ENCODE assay signal across 18 cellular contexts in genomic region chr2:56540901-56541300, GRCh38.
"Had no signal": no experiment of that assay in that cellular context is flagged by ENCODE, and none has a peak within 500 bp of the region (broad histone marks: within the 10 kb centered on the region; RNA-seq: fewer than 3 reads in every experiment).

No MANE protein-coding gene starts in this region.

- H3K27me3 ChIP-seq: breast epithelium, colonic mucosa, esophagus muscularis mucosa, heart right ventricle, upper lobe of right lung had no signal

- DNase-seq: activated CD4-positive, alpha-beta T cell treated with anti-CD3 and anti-CD28 coated beads for 1 hour; activated gamma-delta T cell treated with Interleukin-2 at 50 U/mL for 16 hours; activated T-cell treated with anti-CD3 and anti-CD28 coated beads, Interleukin-2, amount 50 U/mL, for 1 hour; amniotic stem cell; colonic mucosa; heart right ventricle; left colon; nephron progenitor cell; stimulated activated CD4-positive, alpha-beta T cell treated with anti-CD3 and anti-CD28 coated beads, Interleukin-2, amount 100 ng/mL, for 48 hours; stimulated activated naive CD4-positive, alpha-beta T cell; T-helper 9 cell; upper lobe of right lung had no signal

- H3K27ac ChIP-seq: breast epithelium, colonic mucosa, esophagus muscularis mucosa, heart right ventricle, thoracic aorta, upper lobe of right lung had no signal

- H3K4me1 Mint-ChIP-seq: activated naive CD4-positive, alpha-beta T cell treated with anti-CD3 and anti-CD28 coated beads, Interleukin-2, amount 50 U/mL, for 24 hours; central memory CD8-positive, alpha-beta T cell; memory B cell; nephron progenitor cell had no signal

- H3K4me3 ChIP-seq: breast epithelium, colonic mucosa, esophagus muscularis mucosa, heart right ventricle, thoracic aorta, upper lobe of right lung had no signal

- H3K9me3 ChIP-seq: breast epithelium, colonic mucosa, esophagus muscularis mucosa, thoracic aorta, upper lobe of right lung had no signal

- H3K4me1 ChIP-seq: breast epithelium, colonic mucosa, esophagus muscularis mucosa, upper lobe of right lung had no signal

- H3K27me3 Mint-ChIP-seq: activated naive CD4-positive, alpha-beta T cell treated with anti-CD3 and anti-CD28 coated beads, Interleukin-2, amount 50 U/mL, for 24 hours; central memory CD8-positive, alpha-beta T cell; memory B cell had no signal

- H3K27ac Mint-ChIP-seq: activated naive CD4-positive, alpha-beta T cell treated with anti-CD3 and anti-CD28 coated beads, Interleukin-2, amount 50 U/mL, for 24 hours; memory B cell; nephron progenitor cell had no signal

- H3K36me3 Mint-ChIP-seq: activated naive CD4-positive, alpha-beta T cell treated with anti-CD3 and anti-CD28 coated beads, Interleukin-2, amount 50 U/mL, for 24 hours; memory B cell had no signal

- H3K36me3 ChIP-seq: breast epithelium, colonic mucosa, esophagus muscularis mucosa, heart right ventricle, thoracic aorta, upper lobe of right lung had no signal

- H3K9me3 Mint-ChIP-seq: nephron progenitor cell had no signal

- H3K4me3 Mint-ChIP-seq: activated naive CD4-positive, alpha-beta T cell treated with anti-CD3 and anti-CD28 coated beads, Interleukin-2, amount 50 U/mL, for 24 hours; central memory CD8-positive, alpha-beta T cell; memory B cell; nephron progenitor cell had no signal
